In the genomic region with DNA sequence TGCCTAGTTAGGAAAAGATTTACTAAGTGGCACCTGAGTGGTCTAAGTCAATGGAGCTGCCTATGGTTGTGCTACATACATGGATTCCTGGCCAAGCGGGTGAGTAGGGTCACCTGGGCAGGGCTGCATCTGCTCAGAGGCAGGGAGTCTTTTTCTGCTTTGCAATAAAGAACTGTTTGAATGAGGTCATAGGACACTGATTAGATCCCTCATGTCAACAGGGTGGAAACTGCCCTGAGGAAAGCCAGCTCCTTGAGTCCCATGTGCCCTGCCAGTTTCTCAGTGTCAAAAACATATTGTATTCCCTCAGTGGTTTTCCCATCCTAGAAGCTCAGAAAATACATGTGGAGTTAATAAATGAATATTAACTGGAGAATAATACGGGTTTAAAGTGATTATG, we compare ENCODE assay signal across 1 cellular context.
TF ChIP-seq lines count a peak whose summit lies in the region.

No MANE protein-coding gene starts in this region.

TF ChIP-seq in HCT116, 20 proteins besides CTCF, POLR2A, EP300 and RAD21:
- TF ChIP-seq EZH2 (IDR thresholded peaks at IDR 0.05) (no peak), CEBPB (IDR thresholded peaks at IDR 0.05; ENCODE audit: low read depth) (no peak), JUND (IDR thresholded peaks at IDR 0.05) (no peak), ZNF274 (IDR thresholded peaks at IDR 0.05; ENCODE audit: low read depth, low read length) (no peak), SRF (IDR thresholded peaks at IDR 0.05; ENCODE audit: low read depth) (no peak), CBX3 (IDR thresholded peaks at IDR 0.05; ENCODE audit: low read depth) (no peak), EZH2phosphoT487 (IDR thresholded peaks at IDR 0.05; ENCODE audit: borderline replicate concordance) (no peak), YY1 (IDR thresholded peaks at IDR 0.05; ENCODE audit: extremely low read depth, insufficient replicate concordance, low read depth, low read length) (no peak), ZFX (IDR thresholded peaks at IDR 0.05) (no peak), SP1 (IDR thresholded peaks at IDR 0.05; ENCODE audit: low read depth) (no peak), ELF1 (IDR thresholded peaks at IDR 0.05; ENCODE audit: borderline replicate concordance, low read depth) (no peak), EGR1 (IDR thresholded peaks at IDR 0.05; ENCODE audit: low read depth) (no peak), TCF7L2 (IDR thresholded peaks at IDR 0.05; ENCODE audit: borderline replicate concordance, extremely low read depth, insufficient read depth, insufficient read length) (no peak)
- TF ChIP-seq, protein P1, sequence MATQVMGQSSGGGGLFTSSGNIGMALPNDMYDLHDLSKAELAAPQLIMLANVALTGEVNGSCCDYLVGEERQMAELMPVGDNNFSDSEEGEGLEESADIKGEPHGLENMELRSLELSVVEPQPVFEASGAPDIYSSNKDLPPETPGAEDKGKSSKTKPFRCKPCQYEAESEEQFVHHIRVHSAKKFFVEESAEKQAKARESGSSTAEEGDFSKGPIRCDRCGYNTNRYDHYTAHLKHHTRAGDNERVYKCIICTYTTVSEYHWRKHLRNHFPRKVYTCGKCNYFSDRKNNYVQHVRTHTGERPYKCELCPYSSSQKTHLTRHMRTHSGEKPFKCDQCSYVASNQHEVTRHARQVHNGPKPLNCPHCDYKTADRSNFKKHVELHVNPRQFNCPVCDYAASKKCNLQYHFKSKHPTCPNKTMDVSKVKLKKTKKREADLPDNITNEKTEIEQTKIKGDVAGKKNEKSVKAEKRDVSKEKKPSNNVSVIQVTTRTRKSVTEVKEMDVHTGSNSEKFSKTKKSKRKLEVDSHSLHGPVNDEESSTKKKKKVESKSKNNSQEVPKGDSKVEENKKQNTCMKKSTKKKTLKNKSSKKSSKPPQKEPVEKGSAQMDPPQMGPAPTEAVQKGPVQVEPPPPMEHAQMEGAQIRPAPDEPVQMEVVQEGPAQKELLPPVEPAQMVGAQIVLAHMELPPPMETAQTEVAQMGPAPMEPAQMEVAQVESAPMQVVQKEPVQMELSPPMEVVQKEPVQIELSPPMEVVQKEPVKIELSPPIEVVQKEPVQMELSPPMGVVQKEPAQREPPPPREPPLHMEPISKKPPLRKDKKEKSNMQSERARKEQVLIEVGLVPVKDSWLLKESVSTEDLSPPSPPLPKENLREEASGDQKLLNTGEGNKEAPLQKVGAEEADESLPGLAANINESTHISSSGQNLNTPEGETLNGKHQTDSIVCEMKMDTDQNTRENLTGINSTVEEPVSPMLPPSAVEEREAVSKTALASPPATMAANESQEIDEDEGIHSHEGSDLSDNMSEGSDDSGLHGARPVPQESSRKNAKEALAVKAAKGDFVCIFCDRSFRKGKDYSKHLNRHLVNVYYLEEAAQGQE (IDR thresholded peaks at IDR 0.05; ENCODE audit: low read depth) = no peak
- TF ChIP-seq, protein P2, sequence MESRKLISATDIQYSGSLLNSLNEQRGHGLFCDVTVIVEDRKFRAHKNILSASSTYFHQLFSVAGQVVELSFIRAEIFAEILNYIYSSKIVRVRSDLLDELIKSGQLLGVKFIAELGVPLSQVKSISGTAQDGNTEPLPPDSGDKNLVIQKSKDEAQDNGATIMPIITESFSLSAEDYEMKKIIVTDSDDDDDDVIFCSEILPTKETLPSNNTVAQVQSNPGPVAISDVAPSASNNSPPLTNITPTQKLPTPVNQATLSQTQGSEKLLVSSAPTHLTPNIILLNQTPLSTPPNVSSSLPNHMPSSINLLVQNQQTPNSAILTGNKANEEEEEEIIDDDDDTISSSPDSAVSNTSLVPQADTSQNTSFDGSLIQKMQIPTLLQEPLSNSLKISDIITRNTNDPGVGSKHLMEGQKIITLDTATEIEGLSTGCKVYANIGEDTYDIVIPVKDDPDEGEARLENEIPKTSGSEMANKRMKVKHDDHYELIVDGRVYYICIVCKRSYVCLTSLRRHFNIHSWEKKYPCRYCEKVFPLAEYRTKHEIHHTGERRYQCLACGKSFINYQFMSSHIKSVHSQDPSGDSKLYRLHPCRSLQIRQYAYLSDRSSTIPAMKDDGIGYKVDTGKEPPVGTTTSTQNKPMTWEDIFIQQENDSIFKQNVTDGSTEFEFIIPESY (IDR thresholded peaks at IDR 0.05; ENCODE audit: extremely low read depth, insufficient replicate concordance, low read length) = no peak
- TF ChIP-seq, protein P3, sequence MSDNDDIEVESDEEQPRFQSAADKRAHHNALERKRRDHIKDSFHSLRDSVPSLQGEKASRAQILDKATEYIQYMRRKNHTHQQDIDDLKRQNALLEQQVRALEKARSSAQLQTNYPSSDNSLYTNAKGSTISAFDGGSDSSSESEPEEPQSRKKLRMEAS (IDR thresholded peaks at IDR 0.05) = no peak
- TF ChIP-seq, protein P4, sequence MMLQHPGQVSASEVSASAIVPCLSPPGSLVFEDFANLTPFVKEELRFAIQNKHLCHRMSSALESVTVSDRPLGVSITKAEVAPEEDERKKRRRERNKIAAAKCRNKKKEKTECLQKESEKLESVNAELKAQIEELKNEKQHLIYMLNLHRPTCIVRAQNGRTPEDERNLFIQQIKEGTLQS (IDR thresholded peaks at IDR 0.05) = no peak
